ENCODE assay signal across 15 cellular contexts in genomic region chr10:3081383-3081981, GRCh38. TPM values are rescaled to one million over a fixed set of nuclear protein-coding genes. Genes with fewer than 3 reads are reported as not detected.
A peak's percentile ranks its signal among the peaks of the same experiment; 100 is the strongest.
DNase-seq lines count a peak whose midpoint lies in the region; ATAC-seq, FAIRE-seq and TF ChIP-seq lines count a peak whose summit lies in the region.
"Had no signal": no experiment of that assay in that cellular context is flagged by ENCODE, and none has a peak within 500 bp of the region (broad histone marks: within the 10 kb centered on the region; RNA-seq: fewer than 3 reads in every experiment).

No MANE protein-coding gene starts in this region.

- no peak overlapping the region for H3K4me3 Mint-ChIP-seq in neural progenitor cell
- H3K4me3 Mint-ChIP-seq: CD8-positive, alpha-beta T cell had no signal

- no peak for TF ChIP-seq POLR2A in HepG2 (IDR thresholded peaks at IDR 0.05; ENCODE audit: insufficient read depth in 1 of 2, low read depth in 2 of 2, low read length in 2 of 2)

- H3K27ac Mint-ChIP-seq in neural progenitor cell, result no peak overlapping the region
- H3K27ac Mint-ChIP-seq: CD8-positive, alpha-beta T cell had no signal

- intact Hi-C loops in PC-3 (cut with micrococcal nuclease) (no loop called here), Right ventricle myocardium inferior (cut with DNase I) (no loop called here), HepG2 (cut with micrococcal nuclease; ENCODE audit: unreplicated experiment) (no loop called here)

- CTCF ChIA-PET in PC-3 (lab: Charles Lee) (interaction anchor here (0.9 kb wide), 1 partner anchor 10 kb away, joined by 5 read pairs; no protein-coding TSS in a partner anchor), HepG2 (lab: Yijun Ruan, JAX; ENCODE audit: low intra/inter-chr PET ratio, low total read pairs) (no interaction called here)

- no peak overlapping the region; the same call in 1 of the 2 replicates for H3K9ac ChIP-seq in PC-3 (ENCODE audit: low read length)
- H3K9ac ChIP-seq in neural progenitor cell, result no peak overlapping the region
- H3K9ac ChIP-seq in HepG2 (ENCODE audit: insufficient read depth, low read depth, low read length), result no peak overlapping the region
- H3K9ac ChIP-seq: BLaER1 had no signal

- no peak for TF ChIP-seq RAD21 in HepG2 (CRISPR knock-in tag; IDR thresholded peaks at IDR 0.05)

- peaks cover 48% of the 10 kb centered on the region for H3K79me2 ChIP-seq in PC-3 (ENCODE audit: low read length)
- peaks cover 5% of the 10 kb centered on the region for H3K79me2 ChIP-seq in neural progenitor cell (ENCODE audit: low read depth)
- no peaks in the 10 kb centered on the region for H3K79me2 ChIP-seq in HepG2 (ENCODE audit: insufficient read depth, low read length)

- peak overlapping the region; percentile 26 for H3K4me2 ChIP-seq in PC-3 (ENCODE audit: low read length)
- H3K4me2 ChIP-seq in neural progenitor cell, result no peak overlapping the region
- H3K4me2 ChIP-seq in HepG2 (ENCODE audit: low read depth, low read length), result no peak overlapping the region
- H3K4me2 ChIP-seq: BLaER1 had no signal

- H3K27ac ChIP-seq in PC-3 (ENCODE audit: low read length) (peak overlapping the region; percentile 76), neural progenitor cell (no peak overlapping the region), HepG2 (ENCODE audit: extremely low read length, insufficient read depth, low read length) (no peak overlapping the region)
- H3K27ac ChIP-seq: BLaER1 had no signal

- H3K4me1 ChIP-seq in PC-3 (ENCODE audit: insufficient read depth, low read length), result peaks cover 26% of the 10 kb centered on the region
- peaks cover 16% of the 10 kb centered on the region for H3K4me1 ChIP-seq in neural progenitor cell
- peaks cover 7% of the 10 kb centered on the region; the same call in 1 of the 2 replicates for H3K4me1 ChIP-seq in HepG2 (ENCODE audit: insufficient read depth, low read length)

- H3K4me3 ChIP-seq in PC-3 (ENCODE audit: low read length) (no peak overlapping the region), neural progenitor cell (no peak overlapping the region), HepG2 (replicated peaks in 1 of 3; ENCODE audit: insufficient read depth in 1 of 3, low read depth in 2 of 3, low read length in 3 of 3) (no peak overlapping the region)
- H3K4me3 ChIP-seq: BLaER1 had no signal

- peaks cover 2% of the 10 kb centered on the region for H3K27me3 Mint-ChIP-seq in neural progenitor cell (ENCODE audit: insufficient read depth, low read depth)

- POLR2A ChIA-PET in PC-3 (lab: Charles Lee; ENCODE audit: unreplicated experiment) (no interaction called here), HepG2 (lab: Yijun Ruan, JAX) (no interaction called here)

- H3K9me3 Mint-ChIP-seq in neural progenitor cell, result no peaks in the 10 kb centered on the region
- H3K9me3 Mint-ChIP-seq: CD8-positive, alpha-beta T cell had no signal

- H3F3A ChIP-seq in PC-3 (ENCODE audit: low read length, unreplicated experiment), result no peaks in the 10 kb centered on the region
- peaks cover 20% of the 10 kb centered on the region for H3F3A ChIP-seq in neural progenitor cell (ENCODE audit: low read depth)

- H2AFZ ChIP-seq in PC-3 (ENCODE audit: low read length) (no peak overlapping the region), neural progenitor cell (replicated peaks) (no peak overlapping the region), HepG2 (ENCODE audit: low read length) (no peak overlapping the region)

- peaks cover 5% of the 10 kb centered on the region; the same call in 1 of the 2 replicates for H4K20me1 ChIP-seq in PC-3 (ENCODE audit: low read length)
- H4K20me1 ChIP-seq in neural progenitor cell (ENCODE audit: low read depth), result peaks cover 23% of the 10 kb centered on the region
- H4K20me1 ChIP-seq in HepG2 (ENCODE audit: insufficient read depth, low read length), result no peaks in the 10 kb centered on the region

- FAIRE-seq in HepG2 (lab: Jason Lieb, UNC), result no peak
- FAIRE-seq: H54 had no signal

- no peaks in the 10 kb centered on the region for H3K36me3 ChIP-seq in PC-3 (ENCODE audit: low read depth, low read length)
- H3K36me3 ChIP-seq in neural progenitor cell, result no peaks in the 10 kb centered on the region
- no peaks in the 10 kb centered on the region for H3K36me3 ChIP-seq in HepG2 (replicated peaks in 1 of 2; ENCODE audit: control insufficient read depth in 1 of 2, insufficient read depth in 2 of 2, low read length in 2 of 2)

- BruUV-seq in PC-3 (replicated peaks; lab: Mats Ljungman, UMichigan), result no TSS peak
- BruUV-seq in HepG2 (replicated peaks; lab: Mats Ljungman, UMichigan), result no TSS peak

- TF ChIP-seq CTCF in PC-3 (conservative IDR thresholded peaks at IDR 0.05; ENCODE audit: low read depth, low read length), result no peak
- no peak for TF ChIP-seq CTCF in neural progenitor cell (IDR thresholded peaks at IDR 0.05)
- no peak for TF ChIP-seq CTCF in HepG2 (CRISPR knock-in tag; IDR thresholded peaks at IDR 0.05)

- WGBS in HepG2 (ENCODE audit: low lambda C conversion rate), result 50% methylated on average over 5 of the region's 8 CpGs

- H3K27me3 ChIP-seq in PC-3 (ENCODE audit: low read length), result no peaks in the 10 kb centered on the region
- no peaks in the 10 kb centered on the region for H3K27me3 ChIP-seq in neural progenitor cell
- H3K27me3 ChIP-seq in HepG2 (ENCODE audit: control insufficient read depth in 1 of 2, insufficient read depth in 2 of 2, low read length in 2 of 2), result no peaks in the 10 kb centered on the region
- H3K27me3 ChIP-seq: BLaER1 had no signal

- H3K36me3 Mint-ChIP-seq in neural progenitor cell, result no peaks in the 10 kb centered on the region

- in situ Hi-C loops in HepG2 (cut with HindIII; ENCODE audit: extremely low pct_ligation_motif_present, low pct_unique_long_range_greater_than_20kb), result no loop called here

- H3K9me2 ChIP-seq in PC-3 (replicated peaks; ENCODE audit: low read length), result no peaks in the 10 kb centered on the region

- DNase-seq in activated effector memory CD4-positive, alpha-beta T cell treated with anti-CD3 and anti-CD28 coated beads, Interleukin-2, amount 50 U/mL, for 16 hours, result peak; percentile 53
- DNase-seq in activated effector memory CD4-positive, alpha-beta T cell treated with Interleukin-2 at 50 U/mL for 16 hours, result no peak
- DNase-seq in PC-3 (peak; percentile 51), islet precursor cell (peak; percentile 40), Right ventricle myocardium inferior (ENCODE audit: missing footprints) (no peak), neural progenitor cell (ENCODE audit: low spot score) (no peak), HepG2 (ENCODE audit: low spot score) (no peak)
- DNase-seq: CD8-positive, alpha-beta T cell; DMS79; Karpas-422; NCI-H1436; NCI-H1930; NCI-H226 had no signal

- ATAC-seq in PC-3 (peak; percentile 89), Right ventricle myocardium inferior (no peak), HepG2 (no peak)
- ATAC-seq: CD8-positive, alpha-beta T cell had no signal

- H3K4me1 Mint-ChIP-seq in neural progenitor cell, result peaks cover 34% of the 10 kb centered on the region

- TF ChIP-seq EP300 in HepG2 (IDR thresholded peaks at IDR 0.05; ENCODE audit: low read depth in 2 of 2, low read length in 2 of 2), result no peak
- TF ChIP-seq EP300 in HepG2 (CRISPR knock-in tag; IDR thresholded peaks at IDR 0.05; ENCODE audit: borderline replicate concordance), result no peak

- no peaks in the 10 kb centered on the region for H3K9me3 ChIP-seq in PC-3 (ENCODE audit: low read length)
- H3K9me3 ChIP-seq in neural progenitor cell (ENCODE audit: low read depth), result no peaks in the 10 kb centered on the region
- H3K9me3 ChIP-seq in HepG2 (ENCODE audit: low read length), result no peaks in the 10 kb centered on the region
- H3K9me3 ChIP-seq: BLaER1 had no signal

TF ChIP-seq in HepG2, 621 proteins besides CTCF, POLR2A, EP300 and RAD21 (continues in another document):
- TF ChIP-seq ZFYVE20 (CRISPR knock-in tag; IDR thresholded peaks at IDR 0.05; ENCODE audit: borderline replicate concordance, low read depth) (no peak), ZSCAN22 (CRISPR knock-in tag; IDR thresholded peaks at IDR 0.05) (no peak), SPEN (CRISPR knock-in tag; IDR thresholded peaks at IDR 0.05; ENCODE audit: low read depth) (no peak), ETS1 (CRISPR knock-in tag; IDR thresholded peaks at IDR 0.05) (no peak), HHEX (CRISPR knock-in tag; IDR thresholded peaks at IDR 0.05) (no peak)

RNA-seq across cellular contexts. Expression of gene PFKP, which starts 14.1 kb away (rescaled TPM):
- total RNA-seq in PC-3 (2014; rRNA removed), result 140 and 172 TPM in 2 replicates
- 181 TPM for total RNA-seq in Right ventricle myocardium inferior
- total RNA-seq in neural progenitor cell (ENCODE audit: low replicate concordance), result 55.2 and 71.2 TPM in 2 replicates
- total RNA-seq in HepG2 (2016; rRNA removed; fragmentation: Illumina TruSeq; extraction: Trizol), result 0.80 and 1.3 TPM in 2 replicates
- total RNA-seq in HepG2 (2016; cell fraction: cytosol; rRNA removed; fragmentation: Illumina TruSeq; extraction: Trizol; ENCODE audit: low read depth), result 0.26 and 0.51 TPM in 2 replicates
- total RNA-seq in HepG2 (2016; cell fraction: insoluble cytoplasmic fraction; rRNA removed; fragmentation: Illumina TruSeq; extraction: Trizol), result 0.52 and 0.78 TPM in 2 replicates
- 0.72 and 1.1 TPM in 2 replicates for total RNA-seq in HepG2 (2016; cell fraction: membrane; rRNA removed; fragmentation: Illumina TruSeq; extraction: Trizol)
- total RNA-seq in HepG2 (2016; cell fraction: nucleus; rRNA removed; fragmentation: Illumina TruSeq; extraction: Trizol), result 1.5 and 2.3 TPM in 2 replicates
- polyA plus RNA-seq in HepG2 (2011; rRNA removed), result 1.9 and 2.4 TPM in 2 replicates
- 1.1 and 2.1 TPM in 2 replicates for polyA plus RNA-seq in HepG2 (2011; cell fraction: cytosol; rRNA removed)
- 4.2 and 9.0 TPM in 2 replicates for polyA plus RNA-seq in HepG2 (2011; cell fraction: nucleus; rRNA removed)
- 1.1 and 1.3 TPM in 2 replicates for polyA plus RNA-seq in HepG2 (2012)
- 0.06 and 0.10 TPM in 2 replicates for polyA plus RNA-seq in HepG2 (2016; cell fraction: cytosol; fragmentation: Illumina TruSeq; extraction: Trizol; ENCODE audit: low read depth)
- polyA plus RNA-seq in HepG2 (2016; cell fraction: insoluble cytoplasmic fraction; fragmentation: Illumina TruSeq; extraction: Trizol; ENCODE audit: low read depth), result 0.36 and 0.66 TPM in 2 replicates
- 0.11 and 0.49 TPM in 2 replicates for polyA plus RNA-seq in HepG2 (2016; cell fraction: membrane; fragmentation: Illumina TruSeq; extraction: Trizol; ENCODE audit: low read depth)
- polyA plus RNA-seq in HepG2 (2016; cell fraction: nucleus; fragmentation: Illumina TruSeq; extraction: Trizol; ENCODE audit: insufficient read depth, low read depth), result 0.51 and 1.1 TPM in 2 replicates
- 4.4 and 87.6 TPM in 2 replicates for polyA minus RNA-seq in HepG2 (2011; rRNA and poly(A)+ RNA removed; ENCODE audit: low replicate concordance)
- 2.4 and 2.7 TPM in 2 replicates for polyA minus RNA-seq in HepG2 (2011; cell fraction: cytosol; rRNA and poly(A)+ RNA removed)
- polyA minus RNA-seq in HepG2 (2011; cell fraction: nucleus; rRNA and poly(A)+ RNA removed), result 1.5 and 3.5 TPM in 2 replicates

Comparison
In these comparisons a context has a peak if more than half of its experiments do, and no peak if none do; other contexts are left out.
1. DNase-seq: peak in activated effector memory CD4-positive, alpha-beta T cell treated with anti-CD3 and anti-CD28 coated beads, Interleukin-2, amount 50 U/mL, for 16 hours (single experiment), PC-3 (single experiment) and islet precursor cell (single experiment); none in activated effector memory CD4-positive, alpha-beta T cell treated with Interleukin-2 at 50 U/mL for 16 hours (single experiment), Right ventricle myocardium inferior (single experiment), neural progenitor cell (single experiment) and HepG2 (single experiment).
2. RNA of gene PFKP, which starts 14.1 kb away (total RNA-seq): 181 TPM in Right ventricle myocardium inferior (single experiment), 140 to 172 TPM in PC-3 and 55.2 to 71.2 TPM in neural progenitor cell; 0.26 to 2.3 TPM in HepG2; every median in the first group is over 10 times any median in the second.